Comparison of ENCODE assay signal across 24 cellular contexts in the genomic region with DNA sequence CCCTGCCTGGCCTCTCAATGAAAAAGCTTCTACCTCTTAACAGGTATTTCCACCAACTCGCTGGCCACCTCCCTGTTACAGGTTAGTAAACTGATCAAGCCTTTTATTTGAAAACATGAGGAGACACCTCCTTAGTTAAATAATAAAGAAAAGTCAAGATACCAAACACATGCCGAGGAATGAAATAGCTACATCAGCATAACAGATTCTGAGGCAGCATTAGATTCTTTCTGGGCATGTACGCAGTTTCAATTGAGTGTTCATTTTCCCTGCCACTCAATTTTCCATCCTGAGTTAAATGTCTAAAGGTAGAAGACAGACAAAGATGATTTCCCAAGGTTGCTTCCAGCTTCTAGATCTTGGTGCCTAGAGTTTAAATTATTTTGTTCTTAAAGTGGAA.
DNase-seq lines count a peak whose midpoint lies in the region; ATAC-seq, FAIRE-seq and TF ChIP-seq lines count a peak whose summit lies in the region.
"Had no signal": no experiment of that assay in that cellular context is flagged by ENCODE, and none has a peak within 500 bp of the region (broad histone marks: within the 10 kb centered on the region; RNA-seq: fewer than 3 reads in every experiment).

No MANE protein-coding gene starts in this region.

- H3K4me3 ChIP-seq in SK-N-SH (ENCODE audit: low read depth in 2 of 2, low read length in 1 of 2) (no peak overlapping the region), IMR-90 (ENCODE audit: insufficient read depth, low read depth, low read length) (no peak overlapping the region), H1 (ENCODE audit: extremely low read depth in 1 of 4, insufficient read depth in 2 of 4, low read depth in 3 of 4, low read length in 4 of 4) (no peak overlapping the region), trophoblast cell (ENCODE audit: low read depth, low read length) (no peak overlapping the region)
- H3K4me3 ChIP-seq: BLaER1 treated with 17β-estradiol and CSF1 and Interleukin-3, amounts not matched to agents 10 nM and 100 nM; GM12878 had no signal

- H3K4me1 ChIP-seq in SK-N-SH (ENCODE audit: control insufficient read depth in 1 of 2, insufficient read depth in 2 of 2, low read depth in 1 of 2, low read length in 1 of 2) (peaks cover 0 to 10% of the 10 kb centered on the region in 2 experiments; a peak in 2 of 4 replicates), IMR-90 (ENCODE audit: control insufficient read depth, insufficient read depth, low read length) (peaks cover 12% of the 10 kb centered on the region), H1 (replicated peaks in 1 of 4; ENCODE audit: control insufficient read depth in 3 of 4, insufficient read depth in 4 of 4, low read length in 3 of 4) (peaks cover 0 to 3% (median 0%) of the 10 kb centered on the region in 4 experiments; a peak in 1 of 7 replicates), trophoblast cell (ENCODE audit: control insufficient read depth in 1 of 2, insufficient read depth in 2 of 2, low read length in 2 of 2) (peaks cover under 1 to 4% of the 10 kb centered on the region in 2 experiments)
- H3K4me1 ChIP-seq: BE2C; BLaER1 treated with 17β-estradiol and CSF1 and Interleukin-3, amounts not matched to agents 10 nM and 100 nM had no signal

- peak overlapping the region; percentile 77 for H3K4ac ChIP-seq in IMR-90 (ENCODE audit: low read depth, low read length)
- H3K4ac ChIP-seq in H1 (replicated peaks; ENCODE audit: insufficient read length, low read depth, low read length), result no peak overlapping the region
- H3K4ac ChIP-seq in trophoblast cell (ENCODE audit: low read depth, low read length), result no peak overlapping the region

- no peaks in the 10 kb centered on the region for H4K20me1 ChIP-seq in SK-N-SH (ENCODE audit: insufficient read depth)
- no peaks in the 10 kb centered on the region for H4K20me1 ChIP-seq in IMR-90 (ENCODE audit: insufficient read depth, low read length)
- no peaks in the 10 kb centered on the region for H4K20me1 ChIP-seq in H1 (replicated peaks in 1 of 2; ENCODE audit: control insufficient read depth in 1 of 2, insufficient read depth in 2 of 2, low read length in 2 of 2)
- H4K20me1 ChIP-seq: BLaER1 treated with 17β-estradiol and CSF1 and Interleukin-3, amounts not matched to agents 10 nM and 100 nM had no signal

- H2BK120ac ChIP-seq in IMR-90 (ENCODE audit: low read depth, low read length) (peak overlapping the region; percentile 89), H1 (replicated peaks; ENCODE audit: low read depth, low read length) (no peak overlapping the region), trophoblast cell (ENCODE audit: insufficient read depth, low read length, poor library complexity) (no peak overlapping the region)

- intact Hi-C loops in IMR-90 (cut with micrococcal nuclease), result no loop called here

- no peaks in the 10 kb centered on the region for H3K79me1 ChIP-seq in IMR-90 (ENCODE audit: low read depth in 1 of 2, low read length in 2 of 2)
- H3K79me1 ChIP-seq in H1 (ENCODE audit: low read depth, low read length), result no peaks in the 10 kb centered on the region
- H3K79me1 ChIP-seq in trophoblast cell (ENCODE audit: low read length), result peaks cover 9% of the 10 kb centered on the region

- H4K12ac ChIP-seq in trophoblast cell (ENCODE audit: low read depth, low read length), result no peak overlapping the region

- no peak overlapping the region for H2AK9ac ChIP-seq in IMR-90 (replicated peaks; ENCODE audit: low read depth, low read length, poor library complexity)

- no peaks in the 10 kb centered on the region for H3K27me3 ChIP-seq in SK-N-SH (ENCODE audit: insufficient read depth)
- H3K27me3 ChIP-seq in IMR-90 (ENCODE audit: control insufficient read depth, insufficient read depth, low read length), result no peaks in the 10 kb centered on the region
- peaks cover 0 to 1% (median 0%) of the 10 kb centered on the region in 4 experiments; a peak in 1 of 7 replicates for H3K27me3 ChIP-seq in H1 (replicated peaks in 1 of 4; ENCODE audit: control insufficient read depth in 3 of 4, extremely low read depth in 1 of 4, insufficient read depth in 3 of 4, low read length in 3 of 4)
- H3K27me3 ChIP-seq in trophoblast cell (ENCODE audit: insufficient read depth, low read length), result no peaks in the 10 kb centered on the region
- H3K27me3 ChIP-seq: BE2C had no signal

- TF ChIP-seq RAD21 in SK-N-SH (IDR thresholded peaks at IDR 0.05; ENCODE audit: low read length) (no peak), IMR-90 (IDR thresholded peaks at IDR 0.05; ENCODE audit: low read length) (no peak), H1 (IDR thresholded peaks at IDR 0.05 in 1 of 2, conservative IDR thresholded peaks at IDR 0.05 in 1 of 2; ENCODE audit: low read depth in 2 of 2, low read length in 2 of 2) (no peak)

- DNase-seq in SK-N-SH, result no peak
- no peak for DNase-seq in IMR-90
- no peak for DNase-seq in H1 (ENCODE audit: low read depth in 1 of 2, low spot score in 2 of 2)
- DNase-seq in trophoblast cell, result no peak
- DNase-seq in islet precursor cell, result no peak
- DNase-seq in NCI-H2107 treated with DMSO at 0.1 percent for 48 hours (lab: John Stamatoyannopoulos, UW; ENCODE audit: unreplicated experiment), result no peak
- DNase-seq: ACHN; AML-193; BE2C; CD4-positive, alpha-beta T cell; CD8-positive, alpha-beta memory T cell; DMS 273 treated with DMSO at 0.1 percent for 48 hours; DMS79; EL; GDM1; H9 had no signal

- TF ChIP-seq POLR2A in IMR-90 (IDR thresholded peaks at IDR 0.05; ENCODE audit: low read depth, low read length) (no peak), H1 (IDR thresholded peaks at IDR 0.05; ENCODE audit: control extremely low read depth in 1 of 2, low read depth in 2 of 2, low read length in 2 of 2) (no peak)

- BruUV-seq in IMR-90 (replicated peaks; lab: Mats Ljungman, UMichigan), result no TSS peak

- H3K4me2 ChIP-seq in SK-N-SH (no peak overlapping the region), IMR-90 (ENCODE audit: low read depth, low read length) (no peak overlapping the region), H1 (ENCODE audit: insufficient read depth in 1 of 2, low read depth in 2 of 2, low read length in 2 of 2) (no peak overlapping the region), trophoblast cell (ENCODE audit: low read length) (no peak overlapping the region)
- H3K4me2 ChIP-seq: BLaER1 treated with 17β-estradiol and CSF1 and Interleukin-3, amounts not matched to agents 10 nM and 100 nM had no signal

- peak overlapping the region; percentile 98 for H2BK15ac ChIP-seq in IMR-90 (ENCODE audit: low read depth, low read length)
- H2BK15ac ChIP-seq in H1 (ENCODE audit: low read length), result no peak overlapping the region

- 87% methylated on average over 3 of the region's 3 CpGs for WGBS in SK-N-SH (ENCODE audit: low lambda C conversion rate)
- no CpG with 5 or more reads among the region's 3 CpGs for WGBS in IMR-90 (ENCODE audit: extremely low coverage in 2 of 2, insufficient read length in 1 of 2), 2 experiments
- 87% methylated on average over 3 of the region's 3 CpGs; no CpG with 5 or more reads in 1 of the 2 experiments for WGBS in H1 (ENCODE audit: extremely low coverage in 1 of 2, insufficient coverage in 1 of 2, insufficient read length in 1 of 2, insufficient replicate concordance in 2 of 2, low coverage in 1 of 2, low lambda C conversion rate in 2 of 2, missing lambda C conversion rate in 1 of 2), 2 experiments
- WGBS in trophoblast cell (ENCODE audit: extremely low coverage, insufficient coverage, insufficient read length), result no CpG with 5 or more reads among the region's 3 CpGs

- peaks cover 3% of the 10 kb centered on the region for H3F3A ChIP-seq in SK-N-SH (replicated peaks; ENCODE audit: insufficient read depth)

- no peak for TF ChIP-seq CTCF in SK-N-SH (IDR thresholded peaks at IDR 0.05)
- no peak for TF ChIP-seq CTCF in IMR-90 (conservative IDR thresholded peaks at IDR 0.05; ENCODE audit: low read depth, low read length)
- TF ChIP-seq CTCF in H1 (IDR thresholded peaks at IDR 0.05; ENCODE audit: control extremely low read depth in 1 of 3, insufficient read depth in 1 of 3, low read depth in 1 of 3, low read length in 3 of 3), result no peak

- H4K91ac ChIP-seq in IMR-90 (ENCODE audit: insufficient read depth, low read depth, low read length), result peak overlapping the region; percentile 90
- H4K91ac ChIP-seq in H1 (replicated peaks; ENCODE audit: insufficient read length, low read length), result no peak overlapping the region
- peak overlapping the region; percentile 57 for H4K91ac ChIP-seq in trophoblast cell (ENCODE audit: low read depth, low read length)

- no peaks in the 10 kb centered on the region for H3K36me3 ChIP-seq in SK-N-SH (replicated peaks in 1 of 2; ENCODE audit: control insufficient read depth in 1 of 2, insufficient read depth in 2 of 2, low read length in 1 of 2)
- no peaks in the 10 kb centered on the region for H3K36me3 ChIP-seq in IMR-90 (ENCODE audit: control insufficient read depth, insufficient read depth, low read length)
- no peaks in the 10 kb centered on the region for H3K36me3 ChIP-seq in H1 (ENCODE audit: control insufficient read depth in 2 of 4, insufficient read depth in 4 of 4, low read length in 3 of 4)
- H3K36me3 ChIP-seq in trophoblast cell (ENCODE audit: control insufficient read depth in 1 of 2, insufficient read depth in 2 of 2, low read length in 2 of 2), result no peaks in the 10 kb centered on the region
- H3K36me3 ChIP-seq: BE2C; BLaER1 treated with 17β-estradiol and CSF1 and Interleukin-3, amounts not matched to agents 10 nM and 100 nM had no signal

- H3K9ac ChIP-seq in SK-N-SH, result no peak overlapping the region
- H3K9ac ChIP-seq in IMR-90 (ENCODE audit: low read depth, low read length), result no peak overlapping the region
- H3K9ac ChIP-seq in H1 (replicated peaks in 1 of 4; ENCODE audit: extremely low read depth in 1 of 4, low read depth in 3 of 4, low read length in 3 of 4), result no peak overlapping the region
- no peak overlapping the region for H3K9ac ChIP-seq in trophoblast cell (ENCODE audit: low read length)
- H3K9ac ChIP-seq: BLaER1 treated with 17β-estradiol and CSF1 and Interleukin-3, amounts not matched to agents 10 nM and 100 nM had no signal

- no peaks in the 10 kb centered on the region for H3K9me2 ChIP-seq in SK-N-SH

- dilution Hi-C loops in IMR-90 (cut with HindIII; ENCODE audit: low sequenced_read_pairs, unreplicated experiment), result no loop called here

- H3K18ac ChIP-seq in IMR-90 (ENCODE audit: low read depth, low read length) (peak overlapping the region; percentile 70; the same call in 1 of the 2 replicates), H1 (ENCODE audit: extremely low read depth, low read length) (no peak overlapping the region), trophoblast cell (ENCODE audit: low read length) (no peak overlapping the region)

- no peaks in the 10 kb centered on the region for H3K23me2 ChIP-seq in H1 (ENCODE audit: low read depth, low read length)

- peaks cover 3% of the 10 kb centered on the region for H3K9me1 ChIP-seq in IMR-90 (ENCODE audit: insufficient read depth, low read length)

- H3K14ac ChIP-seq in IMR-90 (replicated peaks; ENCODE audit: low read depth, low read length) (peak overlapping the region; percentile 60; the same call in 1 of the 2 replicates), H1 (ENCODE audit: insufficient read length) (no peak overlapping the region), trophoblast cell (ENCODE audit: low read length) (no peak overlapping the region)

- peak overlapping the region; percentile 48 to 89; a peak in 3 of 4 replicates for H4K8ac ChIP-seq in IMR-90 (ENCODE audit: low read depth in 2 of 2, low read length in 2 of 2)
- H4K8ac ChIP-seq in H1 (ENCODE audit: extremely low read depth, insufficient read depth, low read length), result no peak overlapping the region
- no peak overlapping the region for H4K8ac ChIP-seq in trophoblast cell (ENCODE audit: low read depth, low read length)

- no peak for FAIRE-seq in H1 (lab: Jason Lieb, UNC)
- FAIRE-seq: A204.1, D721Med, GM12878 had no signal

- in situ Hi-C loops in IMR-90 (cut with MboI; ENCODE audit: low sequenced_read_pairs), result no loop called here

- H3K27ac ChIP-seq in SK-N-SH (ENCODE audit: low read depth in 2 of 2, low read length in 1 of 2) (no peak overlapping the region), IMR-90 (ENCODE audit: insufficient read depth, low read length) (no peak overlapping the region), H1 (ENCODE audit: low read depth, low read length) (no peak overlapping the region), trophoblast cell (ENCODE audit: low read depth, low read length) (no peak overlapping the region)
- H3K27ac ChIP-seq: 22Rv1; BLaER1 treated with 17β-estradiol and CSF1 and Interleukin-3, amounts not matched to agents 10 nM and 100 nM had no signal

- ATAC-seq in SK-N-SH treated with all-trans-retinoic acid at 6 μM for 48 hours, result no peak
- no peak for ATAC-seq in IMR-90 (ENCODE audit: low read depth)
- ATAC-seq in HG02852 (IDR thresholded peaks at IDR 0.05; ENCODE audit: unreplicated experiment), result no peak
- ATAC-seq: GM12878, HCT116 had no signal

- H4K5ac ChIP-seq in IMR-90 (ENCODE audit: low read depth, low read length) (peak overlapping the region; percentile 61; the same call in 1 of the 2 replicates), H1 (ENCODE audit: insufficient read length, low read depth, low read length) (no peak overlapping the region)

- H3K56ac ChIP-seq in IMR-90 (ENCODE audit: extremely low read depth, insufficient read depth, low read length) (peak overlapping the region; percentile 2; the same call in 1 of the 2 replicates), H1 (replicated peaks; ENCODE audit: insufficient read length, low read depth, low read length) (no peak overlapping the region)

- H2BK5ac ChIP-seq in IMR-90 (ENCODE audit: low read depth, low read length, poor library complexity, severe bottlenecking) (peak overlapping the region; percentile 47), H1 (ENCODE audit: low read depth, low read length) (no peak overlapping the region), trophoblast cell (ENCODE audit: low read depth, low read length, poor library complexity) (peak overlapping the region; percentile 1)

- H3K79me2 ChIP-seq in SK-N-SH (ENCODE audit: insufficient read depth) (no peaks in the 10 kb centered on the region), H1 (ENCODE audit: control insufficient read depth in 1 of 2, insufficient read depth in 2 of 2, low read length in 2 of 2) (no peaks in the 10 kb centered on the region), trophoblast cell (ENCODE audit: control insufficient read depth, insufficient read depth, low read length, poor library complexity) (no peaks in the 10 kb centered on the region)

- CTCF ChIA-PET in SK-N-SH (lab: Yijun Ruan, JAX), result interaction anchor here (1.4 kb wide), 1 partner anchor 749 kb away, joined by 3 read pairs; no protein-coding TSS in a partner anchor
- CTCF ChIA-PET in IMR-90 (lab: Yijun Ruan, JAX), result no interaction called here
- CTCF ChIA-PET in H1 (lab: Charles Lee; ENCODE audit: partially characterized antibody), result interaction anchor here (0.8 to 1.3 kb wide), 4 partner anchors 9 to 228 kb away, joined by 3 to 4 read pairs (median 3); no protein-coding TSS in a partner anchor

- H3K9me3 ChIP-seq in SK-N-SH (no peaks in the 10 kb centered on the region), IMR-90 (ENCODE audit: control insufficient read depth, insufficient read depth, low read length) (no peaks in the 10 kb centered on the region), H1 (ENCODE audit: insufficient read depth in 2 of 2, low read depth in 1 of 2, low read length in 1 of 2) (no peaks in the 10 kb centered on the region), trophoblast cell (ENCODE audit: insufficient read depth, low read depth, low read length) (no peaks in the 10 kb centered on the region)
- H3K9me3 ChIP-seq: BE2C had no signal

- H2BK12ac ChIP-seq in H1 (ENCODE audit: low read depth, low read length) (no peak overlapping the region), trophoblast cell (ENCODE audit: low read length) (peak overlapping the region; percentile 82)

- H2AFZ ChIP-seq in SK-N-SH (ENCODE audit: low read depth) (peak overlapping the region; percentile 48; the same call in 1 of the 2 replicates), IMR-90 (replicated peaks; ENCODE audit: low read length, poor library complexity) (no peak overlapping the region), H1 (ENCODE audit: low read length) (peak overlapping the region; percentile 95; the same call in 1 of the 2 replicates), trophoblast cell (ENCODE audit: insufficient read depth, low read length, poor library complexity) (no peak overlapping the region)

- H2BK20ac ChIP-seq in IMR-90 (ENCODE audit: low read depth, low read length) (peak overlapping the region; percentile 93), H1 (ENCODE audit: low read length) (0 out of 2 replicates have a peak overlapping the region, but pooled peaks have one; percentile 37)

- peak overlapping the region; percentile 78 for H2AK5ac ChIP-seq in IMR-90 (ENCODE audit: low read depth, low read length)
- H2AK5ac ChIP-seq in H1 (ENCODE audit: low read depth, low read length), result no peak overlapping the region
- no peak overlapping the region for H2AK5ac ChIP-seq in trophoblast cell (ENCODE audit: low read length)

- no peak for TF ChIP-seq EP300 in SK-N-SH (IDR thresholded peaks at IDR 0.05; ENCODE audit: borderline replicate concordance in 1 of 2, low read depth in 1 of 2, low read length in 1 of 2)
- TF ChIP-seq EP300 in H1 (IDR thresholded peaks at IDR 0.05; ENCODE audit: borderline replicate concordance in 1 of 2, low read depth in 2 of 2, low read length in 2 of 2), result no peak

- peak overlapping the region; percentile 55; the same call in 1 of the 2 replicates for H3K23ac ChIP-seq in IMR-90 (ENCODE audit: low read depth, low read length)
- no peak overlapping the region for H3K23ac ChIP-seq in H1 (ENCODE audit: insufficient read length)
- no peak overlapping the region for H3K23ac ChIP-seq in trophoblast cell (ENCODE audit: low read length)

- POLR2A ChIA-PET in SK-N-SH (lab: Yijun Ruan, JAX) (no interaction called here), IMR-90 (lab: Charles Lee; ENCODE audit: unreplicated experiment) (no interaction called here), H1 (lab: Charles Lee; ENCODE audit: partially characterized antibody) (no interaction called here)

Comparison
In these comparisons a context has a peak if more than half of its experiments do, and no peak if none do; other contexts are left out.
1. H2AFZ ChIP-seq: peak in SK-N-SH (single experiment) and H1 (single experiment); none in IMR-90 (single experiment) and trophoblast cell (single experiment).
2. H4K8ac ChIP-seq: peak in IMR-90 (2 of 2); none in H1 (single experiment) and trophoblast cell (single experiment).